In the genomic region with DNA sequence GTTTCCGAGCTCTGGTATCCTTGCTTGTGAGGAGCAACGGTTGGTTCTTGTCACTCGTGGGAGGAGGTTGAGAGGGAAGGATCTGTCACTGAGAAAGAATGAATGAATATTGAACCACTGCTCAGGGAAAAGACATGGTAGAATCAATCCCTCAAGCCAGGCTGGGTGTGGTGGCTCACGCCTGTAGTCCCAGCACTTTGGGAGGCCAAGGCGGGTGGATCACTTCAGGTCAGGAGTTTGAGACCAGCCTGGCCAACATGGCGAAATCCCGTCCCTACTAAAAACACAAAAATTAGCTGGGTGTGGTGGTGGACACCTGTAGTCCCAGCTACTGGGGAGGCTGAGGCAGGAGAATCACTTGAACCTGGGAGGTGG, we compare ENCODE assay signal across 12 cellular contexts. TPM values are rescaled to one million over a fixed set of nuclear protein-coding genes. Genes with fewer than 3 reads are reported as not detected.
A peak's percentile ranks its signal among the peaks of the same experiment; 100 is the strongest.
DNase-seq lines count a peak whose midpoint lies in the region; ATAC-seq and TF ChIP-seq lines count a peak whose summit lies in the region.
"Not testable (repeated sequence)": the region's sequence is repeated elsewhere in the genome, so short reads cannot be mapped to it uniquely, and the experiment has no call there.
"Had no signal": no experiment of that assay in that cellular context is flagged by ENCODE, and none has a peak within 500 bp of the region (broad histone marks: within the 10 kb centered on the region; RNA-seq: fewer than 3 reads in every experiment).

No MANE protein-coding gene starts in this region.

- TF ChIP-seq CTCF in GM12865 (IDR thresholded peaks at IDR 0.05; ENCODE audit: insufficient read depth, low read depth, low read length, missing control alignments); PC-3 (conservative IDR thresholded peaks at IDR 0.05; ENCODE audit: low read depth, low read length); activated CD8-positive, alpha-beta T cell treated with anti-CD3 and anti-CD28 coated beads for 36 hours (IDR thresholded peaks at IDR 0.05); left ventricle myocardium inferior (IDR thresholded peaks at IDR 0.05; ENCODE audit: borderline replicate concordance): not testable (repeated sequence)

- DNase-seq in GM12865 (ENCODE audit: low read depth); PC-3; activated CD8-positive, alpha-beta T cell treated with anti-CD3 and anti-CD28 coated beads for 36 hours; activated naive CD8-positive, alpha-beta T cell treated with anti-CD3 and anti-CD28 coated beads, Interleukin-2, amount 50 U/mL, for 24 hours; left ventricle myocardium inferior; naive thymus-derived CD8-positive, alpha-beta T cell: not testable (repeated sequence)

- CTCF ChIA-PET in PC-3 (lab: Charles Lee); activated CD8-positive, alpha-beta T cell treated with anti-CD3 and anti-CD28 coated beads for 36 hours (lab: Charles Lee): not testable (repeated sequence)

- H4K20me1 ChIP-seq in PC-3 (ENCODE audit: low read length): not testable (repeated sequence)

- POLR2A ChIA-PET in PC-3 (lab: Charles Lee; ENCODE audit: unreplicated experiment); activated CD8-positive, alpha-beta T cell treated with anti-CD3 and anti-CD28 coated beads for 36 hours (lab: Charles Lee); naive thymus-derived CD8-positive, alpha-beta T cell (lab: Charles Lee): not testable (repeated sequence)

- H3K4me2 ChIP-seq in PC-3 (ENCODE audit: low read length): peak overlapping the region; percentile 61; the same call in 1 of the 2 replicates

- intact Hi-C loops in PC-3 (cut with micrococcal nuclease); left ventricle myocardium inferior (cut with micrococcal nuclease): not testable (repeated sequence)
- intact Hi-C loops in activated CD8-positive, alpha-beta T cell treated with anti-CD3 and anti-CD28 coated beads for 36 hours (cut with micrococcal nuclease): loop anchor here (2.0 kb wide), 2 partner anchors 43 to 83 kb away; no protein-coding TSS in a partner anchor

- H3K9ac ChIP-seq in PC-3 (ENCODE audit: low read length): not testable (repeated sequence)

- not testable (repeated sequence) for H3K27ac ChIP-seq in ACC112 (ENCODE audit: low read depth, low read length); PC-3 (ENCODE audit: low read length)
- peak overlapping the region; percentile 79 for H3K27ac ChIP-seq in left ventricle myocardium inferior (replicated peaks)

- H3K27me3 Mint-ChIP-seq in activated CD8-positive, alpha-beta T cell treated with anti-CD3 and anti-CD28 coated beads for 36 hours; activated naive CD8-positive, alpha-beta T cell treated with anti-CD3 and anti-CD28 coated beads, Interleukin-2, amount 50 U/mL, for 24 hours; naive thymus-derived CD8-positive, alpha-beta T cell; stimulated activated memory B cell treated with anti-CD40 and anti-IgM and Interleukin-4, amounts not matched to agents 10 μg/mL and 1 μg/mL and 100 μg/mL, for 72 hours: not testable (repeated sequence)

- H3K4me3 ChIP-seq in ACC112 (ENCODE audit: low read depth, low read length): peak overlapping the region; percentile 44
- peak overlapping the region; percentile 93 for H3K4me3 ChIP-seq in GM12865 (ENCODE audit: low read depth, low read length)
- not testable (repeated sequence) for H3K4me3 ChIP-seq in PC-3 (ENCODE audit: low read length)
- peak overlapping the region; percentile 64 for H3K4me3 ChIP-seq in left ventricle myocardium inferior

- H3K9me3 ChIP-seq in PC-3 (ENCODE audit: low read length); left ventricle myocardium inferior (replicated peaks): not testable (repeated sequence)

- BruUV-seq in PC-3 (replicated peaks; lab: Mats Ljungman, UMichigan): not testable (repeated sequence)

- not testable (repeated sequence) for H3K79me2 ChIP-seq in ACC112 (ENCODE audit: control insufficient read depth, insufficient read depth, low read length, unreplicated experiment); PC-3 (ENCODE audit: low read length)

- not testable (repeated sequence) for H2AFZ ChIP-seq in ACC112 (ENCODE audit: low read length, unreplicated experiment)
- H2AFZ ChIP-seq in PC-3 (ENCODE audit: low read length): peak overlapping the region; percentile 48; the same call in 1 of the 2 replicates

- H3K36me3 Mint-ChIP-seq in activated CD8-positive, alpha-beta T cell treated with anti-CD3 and anti-CD28 coated beads for 36 hours (ENCODE audit: low read depth): peaks cover 15% of the 10 kb centered on the region
- H3K36me3 Mint-ChIP-seq in activated naive CD8-positive, alpha-beta T cell treated with anti-CD3 and anti-CD28 coated beads, Interleukin-2, amount 50 U/mL, for 24 hours (ENCODE audit: low read depth); naive thymus-derived CD8-positive, alpha-beta T cell; stimulated activated memory B cell treated with anti-CD40 and anti-IgM and Interleukin-4, amounts not matched to agents 10 μg/mL and 1 μg/mL and 100 μg/mL, for 72 hours: not testable (repeated sequence)

- not testable (repeated sequence) for H3K36me3 ChIP-seq in ACC112 (ENCODE audit: insufficient read depth, low read length); PC-3 (ENCODE audit: low read depth, low read length); left ventricle myocardium inferior

- not testable (repeated sequence) for H3F3A ChIP-seq in PC-3 (ENCODE audit: low read length, unreplicated experiment)

- ATAC-seq in PC-3; activated CD8-positive, alpha-beta T cell treated with anti-CD3 and anti-CD28 coated beads for 36 hours; activated naive CD8-positive, alpha-beta T cell treated with anti-CD3 and anti-CD28 coated beads, Interleukin-2, amount 50 U/mL, for 24 hours; naive thymus-derived CD8-positive, alpha-beta T cell; stimulated activated memory B cell treated with anti-CD40 and anti-IgM and Interleukin-4, amounts not matched to agents 10 μg/mL and 1 μg/mL and 100 μg/mL, for 72 hours: not testable (repeated sequence)

- H3K4me1 ChIP-seq in ACC112 (ENCODE audit: control insufficient read depth, insufficient read depth, low read length, unreplicated experiment); PC-3 (ENCODE audit: insufficient read depth, low read length); left ventricle myocardium inferior: not testable (repeated sequence)

- not testable (repeated sequence) for H3K27me3 ChIP-seq in ACC112 (ENCODE audit: insufficient read depth, low read length); PC-3 (ENCODE audit: low read length); left ventricle myocardium inferior (ENCODE audit: low read depth)

- H3K4me1 Mint-ChIP-seq in activated CD8-positive, alpha-beta T cell treated with anti-CD3 and anti-CD28 coated beads for 36 hours (ENCODE audit: low read depth): peaks cover 10% of the 10 kb centered on the region
- H3K4me1 Mint-ChIP-seq in activated naive CD8-positive, alpha-beta T cell treated with anti-CD3 and anti-CD28 coated beads, Interleukin-2, amount 50 U/mL, for 24 hours: peaks cover 40% of the 10 kb centered on the region
- H3K4me1 Mint-ChIP-seq in naive thymus-derived CD8-positive, alpha-beta T cell: peaks cover 11 to 20% (median 17%) of the 10 kb centered on the region in 4 donors
- peaks cover 11% of the 10 kb centered on the region for H3K4me1 Mint-ChIP-seq in stimulated activated memory B cell treated with anti-CD40 and anti-IgM and Interleukin-4, amounts not matched to agents 10 μg/mL and 1 μg/mL and 100 μg/mL, for 72 hours

- not testable (repeated sequence) for H3K9me2 ChIP-seq in PC-3 (replicated peaks; ENCODE audit: low read length)

- H3K9me3 Mint-ChIP-seq in activated CD8-positive, alpha-beta T cell treated with anti-CD3 and anti-CD28 coated beads for 36 hours; activated naive CD8-positive, alpha-beta T cell treated with anti-CD3 and anti-CD28 coated beads, Interleukin-2, amount 50 U/mL, for 24 hours; naive thymus-derived CD8-positive, alpha-beta T cell; stimulated activated memory B cell treated with anti-CD40 and anti-IgM and Interleukin-4, amounts not matched to agents 10 μg/mL and 1 μg/mL and 100 μg/mL, for 72 hours: not testable (repeated sequence)

- H3K27ac Mint-ChIP-seq in activated CD8-positive, alpha-beta T cell treated with anti-CD3 and anti-CD28 coated beads for 36 hours: peak overlapping the region; percentile 99
- peak overlapping the region; percentile 98 for H3K27ac Mint-ChIP-seq in activated naive CD8-positive, alpha-beta T cell treated with anti-CD3 and anti-CD28 coated beads, Interleukin-2, amount 50 U/mL, for 24 hours
- H3K27ac Mint-ChIP-seq in naive thymus-derived CD8-positive, alpha-beta T cell: peak overlapping the region; percentile 95 to 100 (median 99)
- peak overlapping the region; percentile 97 for H3K27ac Mint-ChIP-seq in stimulated activated memory B cell treated with anti-CD40 and anti-IgM and Interleukin-4, amounts not matched to agents 10 μg/mL and 1 μg/mL and 100 μg/mL, for 72 hours

- H3K4me3 Mint-ChIP-seq in activated CD8-positive, alpha-beta T cell treated with anti-CD3 and anti-CD28 coated beads for 36 hours: peak overlapping the region; percentile 96
- peak overlapping the region; percentile 87 for H3K4me3 Mint-ChIP-seq in activated naive CD8-positive, alpha-beta T cell treated with anti-CD3 and anti-CD28 coated beads, Interleukin-2, amount 50 U/mL, for 24 hours
- H3K4me3 Mint-ChIP-seq in naive thymus-derived CD8-positive, alpha-beta T cell: peak overlapping the region; percentile 93 to 98 (median 98)
- peak overlapping the region; percentile 88 for H3K4me3 Mint-ChIP-seq in stimulated activated memory B cell treated with anti-CD40 and anti-IgM and Interleukin-4, amounts not matched to agents 10 μg/mL and 1 μg/mL and 100 μg/mL, for 72 hours

RNA-seq across cellular contexts. Expression of gene P2RY8, which starts 0.7 kb away (rescaled TPM):
- not detected in 2 replicates for total RNA-seq in PC-3 (2014; rRNA removed)
- 10 to 100 TPM; 27.5 to 28.3 TPM for total RNA-seq in activated CD8-positive, alpha-beta T cell treated with anti-CD3 and anti-CD28 coated beads for 36 hours
- total RNA-seq in left ventricle myocardium inferior: 1.9 TPM
- total RNA-seq in naive thymus-derived CD8-positive, alpha-beta T cell: 100 to 1,000 TPM; 131 to 132 TPM
- polyA plus RNA-seq in naive thymus-derived CD8-positive, alpha-beta T cell: 100 to 1,000 TPM; 163 to 190 (median 169) TPM
- total RNA-seq: A172, epithelial cell of proximal tubule, mesothelial cell of epicardium, NCI-H460 had no signal

RNA-seq across cellular contexts. Expression of gene AKAP17A, which starts 53.7 kb away (rescaled TPM):
- 36.8 and 41.5 TPM in 2 replicates for total RNA-seq in PC-3 (2014; rRNA removed)
- total RNA-seq in activated CD8-positive, alpha-beta T cell treated with anti-CD3 and anti-CD28 coated beads for 36 hours: 10 to 100 TPM; 82.8 to 85.5 TPM
- total RNA-seq in left ventricle myocardium inferior: 15.8 TPM
- total RNA-seq in naive thymus-derived CD8-positive, alpha-beta T cell: 100 to 1,000 TPM; 157 to 159 TPM
- 10 to 100 TPM; 16.8 to 56.3 (median 22.8) TPM for polyA plus RNA-seq in naive thymus-derived CD8-positive, alpha-beta T cell

Comparison
In these comparisons a context has a peak if more than half of its experiments do, and no peak if none do; other contexts are left out.
1. RNA of gene P2RY8, which starts 0.7 kb away (total RNA-seq): 131 to 132 TPM in naive thymus-derived CD8-positive, alpha-beta T cell; 27.5 to 28.3 TPM in activated CD8-positive, alpha-beta T cell treated with anti-CD3 and anti-CD28 coated beads for 36 hours, 1.9 TPM in left ventricle myocardium inferior (single experiment) and not detected in PC-3; every median in the first group is over 4 times any median in the second.
2. Peak in every context shown above with its lines, with median percentiles within 50 percentile points of each other: H3K27ac Mint-ChIP-seq and H3K4me3 Mint-ChIP-seq.